Comparison of ENCODE assay signal across 8 cellular contexts in the genomic region with DNA sequence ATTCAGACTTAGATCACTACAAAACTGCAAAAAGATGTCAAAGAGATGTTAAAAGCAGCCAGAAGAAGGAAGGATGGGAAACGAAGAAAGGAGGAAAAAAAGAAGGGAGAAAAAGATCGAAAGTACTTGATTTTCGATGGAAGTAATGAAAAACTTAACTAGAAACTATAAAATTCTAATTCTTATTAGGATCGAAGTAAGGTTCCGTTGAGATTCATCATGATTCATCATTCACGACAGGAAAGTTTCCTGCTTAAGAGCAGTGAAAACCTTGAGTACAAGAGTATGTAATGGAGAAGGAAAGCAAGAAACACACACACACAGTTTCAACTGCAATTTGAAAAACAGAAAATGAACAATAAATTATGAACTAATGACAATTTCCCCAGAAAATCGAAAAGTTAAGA. TPM values are rescaled to one million over a fixed set of nuclear protein-coding genes. Genes with fewer than 3 reads are reported as not detected.
A peak's percentile ranks its signal among the peaks of the same experiment; 100 is the strongest.
DNase-seq lines count a peak whose midpoint lies in the region; ATAC-seq and TF ChIP-seq lines count a peak whose summit lies in the region.

No MANE protein-coding gene starts in this region.

- no peak for TF ChIP-seq POLR2A in gastrocnemius medialis (IDR thresholded peaks at IDR 0.05)

- in situ Hi-C loops in gastrocnemius medialis (cut with MboI; ENCODE audit: low sequenced_read_pairs in 4 of 4) = loop anchor here in 2 of 4 donors (25.0 kb wide), 1 partner anchor 137 kb away; no protein-coding TSS in a partner anchor

- ATAC-seq in gastrocnemius medialis = no peak

- H3K27me3 Mint-ChIP-seq in CD4-positive, alpha-beta memory T cell = peaks cover 7 to 14% of the 10 kb centered on the region in 2 donors
- H3K27me3 Mint-ChIP-seq in IgD-negative memory B cell = peaks cover 2% of the 10 kb centered on the region
- H3K27me3 Mint-ChIP-seq in MCF 10A (ENCODE audit: insufficient read depth, unreplicated experiment) = peaks cover 49% of the 10 kb centered on the region
- no peaks in the 10 kb centered on the region for H3K27me3 Mint-ChIP-seq in nephron (ENCODE audit: low read depth)

- H3K36me3 Mint-ChIP-seq in CD4-positive, alpha-beta memory T cell = peaks cover 3 to 24% of the 10 kb centered on the region in 2 donors
- H3K36me3 Mint-ChIP-seq in IgD-negative memory B cell (peaks cover 2% of the 10 kb centered on the region), MCF 10A (ENCODE audit: insufficient read depth, unreplicated experiment) (peaks cover 14% of the 10 kb centered on the region), nephron (ENCODE audit: low read depth) (peaks cover 10% of the 10 kb centered on the region)

- peaks cover 10 to 29% (median 15%) of the 10 kb centered on the region in 4 donors for H3K4me1 Mint-ChIP-seq in CD4-positive, alpha-beta memory T cell
- peaks cover 13 to 20% (median 15%) of the 10 kb centered on the region in 3 donors for H3K4me1 Mint-ChIP-seq in IgD-negative memory B cell
- peaks cover 8% of the 10 kb centered on the region for H3K4me1 Mint-ChIP-seq in MCF 10A (ENCODE audit: insufficient read depth, unreplicated experiment)
- H3K4me1 Mint-ChIP-seq in nephron = peaks cover 23% of the 10 kb centered on the region

- H3K27ac Mint-ChIP-seq in CD4-positive, alpha-beta memory T cell = peak overlapping the region; percentile 98 to 99 (median 99)
- H3K27ac Mint-ChIP-seq in IgD-negative memory B cell = peak overlapping the region in 2 of 3 donors; percentile 10 to 98
- no peak overlapping the region for H3K27ac Mint-ChIP-seq in MCF 10A (ENCODE audit: low read depth, unreplicated experiment)
- peak overlapping the region; percentile 71 to 99 (median 98) for H3K27ac Mint-ChIP-seq in nephron

- TF ChIP-seq CTCF in MCF 10A (IDR thresholded peaks at IDR 0.05; ENCODE audit: unreplicated experiment) = no peak
- TF ChIP-seq CTCF in nephron (IDR thresholded peaks at IDR 0.05; ENCODE audit: unreplicated experiment in 3 of 3) = no peak
- TF ChIP-seq CTCF in gastrocnemius medialis (IDR thresholded peaks at IDR 0.05 in 4 of 5, conservative IDR thresholded peaks at IDR 0.05 in 1 of 5) = no peak

- H3K36me3 ChIP-seq in CD4-positive, alpha-beta memory T cell (ENCODE audit: insufficient read depth, low read length) = peaks cover 12% of the 10 kb centered on the region
- peaks cover 0 to 19% of the 10 kb centered on the region in 2 donors for H3K36me3 ChIP-seq in gastrocnemius medialis

- CTCF ChIA-PET in CD4-positive, alpha-beta memory T cell (lab: Charles Lee; ENCODE audit: partially characterized antibody) = no interaction called here
- CTCF ChIA-PET in MCF 10A (lab: Yijun Ruan, JAX) = no interaction called here

- no TSS peak for BruUV-seq in MCF 10A (replicated peaks; lab: Mats Ljungman, UMichigan)

- peaks cover 0 to 7% (median 0%) of the 10 kb centered on the region in 8 donors for H3K9me3 Mint-ChIP-seq in CD4-positive, alpha-beta memory T cell
- H3K9me3 Mint-ChIP-seq in IgD-negative memory B cell (no peaks in the 10 kb centered on the region), MCF 10A (ENCODE audit: unreplicated experiment) (no peaks in the 10 kb centered on the region), nephron (no peaks in the 10 kb centered on the region)

- H3K4me1 ChIP-seq in CD4-positive, alpha-beta memory T cell (ENCODE audit: insufficient read depth, low read length) = peaks cover 24% of the 10 kb centered on the region
- peaks cover 15% of the 10 kb centered on the region in 2 donors for H3K4me1 ChIP-seq in gastrocnemius medialis

- H3K27ac ChIP-seq in CD4-positive, alpha-beta memory T cell (ENCODE audit: low read depth, low read length) = peak overlapping the region; percentile 99
- no peak overlapping the region for H3K27ac ChIP-seq in gastrocnemius medialis

- H3K4me3 Mint-ChIP-seq in CD4-positive, alpha-beta memory T cell = peak overlapping the region; percentile 91 to 99 (median 96)
- H3K4me3 Mint-ChIP-seq in IgD-negative memory B cell (peak overlapping the region; percentile 94 to 99 (median 96)), MCF 10A (ENCODE audit: unreplicated experiment) (peak overlapping the region; percentile 94), nephron (peak overlapping the region; percentile 92 to 98 (median 95))

- H3K27me3 ChIP-seq in CD4-positive, alpha-beta memory T cell (ENCODE audit: insufficient read depth, low read length) = no peaks in the 10 kb centered on the region
- H3K27me3 ChIP-seq in gastrocnemius medialis = no peaks in the 10 kb centered on the region

- intact Hi-C loops in CD4-positive, alpha-beta memory T cell (cut with micrococcal nuclease) = no loop called here
- intact Hi-C loops in MCF 10A (cut with micrococcal nuclease) = no loop called here
- intact Hi-C loops in gastrocnemius medialis (cut with DNase I; ENCODE audit: low total_unique reads) = no loop called here

- POLR2A ChIA-PET in CD4-positive, alpha-beta memory T cell (lab: Charles Lee; ENCODE audit: partially characterized antibody) = no interaction called here
- POLR2A ChIA-PET in MCF 10A (lab: Yijun Ruan, JAX) = no interaction called here

- H3K4me3 ChIP-seq in CD4-positive, alpha-beta memory T cell (ENCODE audit: low read length in 2 of 2) = peak overlapping the region in 1 of 2 donors; percentile 93
- peak overlapping the region in 2 of 4 donors; percentile 70 to 82 for H3K4me3 ChIP-seq in gastrocnemius medialis

- DNase-seq in CD4-positive, alpha-beta memory T cell = no peak
- no peak for DNase-seq in MCF 10A (ENCODE audit: unreplicated experiment)
- DNase-seq in NCI-H446 treated with DMSO at 0.1 percent for 48 hours (lab: John Stamatoyannopoulos, UW) = no peak
- DNase-seq in gastrocnemius medialis = no peak
- DNase-seq in NCI-H524 treated with DMSO at 0.1 percent for 48 hours (lab: John Stamatoyannopoulos, UW) = no peak
- DNase-seq in DMS153 (lab: John Stamatoyannopoulos, UW) = no peak

- H3K9me3 ChIP-seq in CD4-positive, alpha-beta memory T cell (ENCODE audit: control insufficient read depth in 1 of 2, low read length in 2 of 2) = no peaks in the 10 kb centered on the region
- no peaks in the 10 kb centered on the region for H3K9me3 ChIP-seq in gastrocnemius medialis

RNA-seq across cellular contexts. Expression of a gene that starts 1.2 kb away (rescaled TPM):
- 10 to 100 TPM; 24.1 to 26.5 TPM for total RNA-seq in CD4-positive, alpha-beta memory T cell
- 10 to 100 TPM; 29.7 to 32.2 TPM for polyA plus RNA-seq in CD4-positive, alpha-beta memory T cell
- polyA plus RNA-seq in IgD-negative memory B cell = 29.4 TPM
- 11.7 and 18.9 TPM in 2 replicates for total RNA-seq in MCF 10A (2022)
- total RNA-seq in gastrocnemius medialis = 1 to 10 TPM; 5.8 to 9.9 (median 6.7) TPM

RNA-seq across cellular contexts. Expression of a gene that starts 39.1 kb away (rescaled TPM):
- total RNA-seq in CD4-positive, alpha-beta memory T cell = under 1 TPM in 1 of 2 experiments, not detected in 1; 0.32 TPM
- not detected for polyA plus RNA-seq in CD4-positive, alpha-beta memory T cell
- polyA plus RNA-seq in IgD-negative memory B cell = 3.8 TPM
- total RNA-seq in MCF 10A (2022) (not detected in 2 replicates), gastrocnemius medialis (10 to 100 TPM in 3 of 4 donors, 1 to 10 TPM in 1; 4.8 to 35.5 (median 34.1) TPM)
